ENCODE assay signal across 14 cellular contexts in the genomic region with DNA sequence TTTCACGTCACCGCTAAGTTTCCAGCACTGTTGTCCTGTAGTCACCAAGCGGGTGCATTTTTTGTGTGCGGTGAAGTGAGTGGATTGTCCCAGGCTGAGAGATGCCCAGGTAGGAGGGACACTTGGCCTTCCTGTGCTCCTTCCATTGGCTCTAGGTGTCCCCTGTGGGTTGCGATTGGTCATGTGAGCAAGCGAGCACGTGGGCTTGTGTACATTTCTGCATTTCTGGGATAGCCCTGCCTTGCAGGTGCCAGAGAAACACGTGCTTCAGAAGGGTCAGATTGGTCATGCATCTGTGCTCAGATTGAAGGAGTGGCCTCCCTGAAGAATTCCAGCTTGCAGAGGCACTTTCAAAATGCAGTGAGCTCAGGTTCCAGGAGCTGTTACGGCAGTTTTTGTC.
DNase-seq lines count a peak whose midpoint lies in the region; TF ChIP-seq lines count a peak whose summit lies in the region.
"Had no signal": no experiment of that assay in that cellular context is flagged by ENCODE, and none has a peak within 500 bp of the region (broad histone marks: within the 10 kb centered on the region; RNA-seq: fewer than 3 reads in every experiment).

No MANE protein-coding gene starts in this region.

- DNase-seq in HFF-Myc (ENCODE audit: extremely low read depth, low read depth) (peak; percentile 46), NCI-H2227 treated with DMSO at 0.1 percent for 48 hours (lab: John Stamatoyannopoulos, UW) (peak; percentile 16), glutamatergic neuron (peak; percentile 27), retinal pigment epithelial cell (ENCODE audit: low read depth) (peak; percentile 66), RKO (ENCODE audit: low spot score) (no peak), OCI-M1 (lab: John Stamatoyannopoulos, UW) (no peak), NCI-H345 treated with DMSO at 0.1 percent for 48 hours (lab: John Stamatoyannopoulos, UW; ENCODE audit: unreplicated experiment) (no peak), putamen (ENCODE audit: low spot score) (no peak)
- DNase-seq: activated CD4-positive, alpha-beta T cell treated with anti-CD3 and anti-CD28 coated beads for 48 hours; activated naive CD4-positive, alpha-beta T cell treated with anti-CD3 and anti-CD28 coated beads for 36 hours; GDM1; NCI-H1930 had no signal

- no peaks in the 10 kb centered on the region for H3K27me3 Mint-ChIP-seq in glutamatergic neuron (ENCODE audit: unreplicated experiment)

- H3K9me3 Mint-ChIP-seq in glutamatergic neuron (ENCODE audit: unreplicated experiment) = no peaks in the 10 kb centered on the region
- H3K9me3 Mint-ChIP-seq: activated naive CD4-positive, alpha-beta T cell treated with anti-CD3 and anti-CD28 coated beads for 36 hours had no signal

- no peak overlapping the region for H3K4me3 Mint-ChIP-seq in glutamatergic neuron (ENCODE audit: unreplicated experiment)
- H3K4me3 Mint-ChIP-seq: activated naive CD4-positive, alpha-beta T cell treated with anti-CD3 and anti-CD28 coated beads for 36 hours had no signal

- H3K27ac Mint-ChIP-seq in glutamatergic neuron (ENCODE audit: unreplicated experiment) = no peak overlapping the region
- H3K27ac Mint-ChIP-seq: activated naive CD4-positive, alpha-beta T cell treated with anti-CD3 and anti-CD28 coated beads for 36 hours had no signal

- H3K4me1 Mint-ChIP-seq in glutamatergic neuron (ENCODE audit: low read depth, unreplicated experiment) = peaks cover 5% of the 10 kb centered on the region

- H3K36me3 Mint-ChIP-seq in glutamatergic neuron (ENCODE audit: unreplicated experiment) = no peaks in the 10 kb centered on the region

- no peak overlapping the region for H3K4me3 ChIP-seq in HFF-Myc (replicated peaks; ENCODE audit: low read depth, low read length)
- peak overlapping the region; percentile 31 for H3K4me3 ChIP-seq in retinal pigment epithelial cell (ENCODE audit: low read length)
- H3K4me3 ChIP-seq: HAP-1, SK-N-MC had no signal

- TF ChIP-seq CTCF in HFF-Myc (IDR thresholded peaks at IDR 0.05; ENCODE audit: low read depth, low read length, missing control alignments) (no peak), glutamatergic neuron (IDR thresholded peaks at IDR 0.05; ENCODE audit: partially characterized antibody, unreplicated experiment) (no peak), retinal pigment epithelial cell (conservative IDR thresholded peaks at IDR 0.05; ENCODE audit: low read depth, low read length) (no peak)

Comparison
In these comparisons a context has a peak if more than half of its experiments do, and no peak if none do; other contexts are left out.
1. DNase-seq: peak in HFF-Myc (single experiment), NCI-H2227 treated with DMSO at 0.1 percent for 48 hours (single experiment), glutamatergic neuron (single experiment) and retinal pigment epithelial cell (single experiment); none in RKO (single experiment), OCI-M1 (single experiment), NCI-H345 treated with DMSO at 0.1 percent for 48 hours (single experiment) and putamen (single experiment).